ENCODE assay signal across 8 cellular contexts in genomic region chr14:32202468-32202865, GRCh38. TPM values are rescaled to one million over a fixed set of nuclear protein-coding genes. Genes with fewer than 3 reads are reported as not detected.
DNase-seq lines count a peak whose midpoint lies in the region; ATAC-seq, FAIRE-seq and TF ChIP-seq lines count a peak whose summit lies in the region.

No MANE protein-coding gene starts in this region.

- H3K27me3 Mint-ChIP-seq in H9 (ENCODE audit: low read depth), result peaks cover 10% of the 10 kb centered on the region
- H3K27me3 Mint-ChIP-seq in T-helper 1 cell treated with Interleukin-12 subunit alpha and Interleukin-12 subunit beta and Interleukin-4 antibody, amounts not matched to agents 30 μg/mL and 1 μg/mL, for 36 hours (ENCODE audit: low read depth), result peaks cover 10% of the 10 kb centered on the region

- TF ChIP-seq RAD21 in A549 (conservative IDR thresholded peaks at IDR 0.05 in 1 of 2, IDR thresholded peaks at IDR 0.05 in 1 of 2), result no peak

- DNase-seq in A549 (ENCODE audit: low read depth in 1 of 2, low spot score in 1 of 2) (peak in 1 of 2 experiments; percentile 52), H9 (no peak), fibroblast of the aortic adventitia (ENCODE audit: low read depth) (no peak), retinal pigment epithelial cell (ENCODE audit: low read depth) (no peak), NCI-H2171 treated with DMSO at 0.1 percent for 48 hours (lab: John Stamatoyannopoulos, UW) (no peak)

- H3K23me2 ChIP-seq in H9 (ENCODE audit: insufficient read length, low read depth, low read length, poor library complexity, severe bottlenecking), result peaks cover 15% of the 10 kb centered on the region

- peak overlapping the region; percentile 41 for H2AFZ ChIP-seq in H9 (ENCODE audit: low read length)

- TF ChIP-seq CTCF in A549 (IDR thresholded peaks at IDR 0.05) (no peak), H9 (conservative IDR thresholded peaks at IDR 0.05) (no peak), fibroblast of the aortic adventitia (IDR thresholded peaks at IDR 0.05; ENCODE audit: insufficient read depth, low read length) (no peak), retinal pigment epithelial cell (conservative IDR thresholded peaks at IDR 0.05; ENCODE audit: low read depth, low read length) (no peak)

- H2BK5ac ChIP-seq in H9 (ENCODE audit: insufficient read length, low read length), result no peak overlapping the region

- H3K18ac ChIP-seq in H9 (ENCODE audit: insufficient read length, low read depth, low read length), result no peak overlapping the region

- peak overlapping the region; percentile 76 to 97 for H3K4me3 Mint-ChIP-seq in H9
- H3K4me3 Mint-ChIP-seq in T-helper 1 cell treated with Interleukin-12 subunit alpha and Interleukin-12 subunit beta and Interleukin-4 antibody, amounts not matched to agents 30 μg/mL and 1 μg/mL, for 36 hours, result peak overlapping the region; percentile 88

- 35% methylated on average over 6 of the region's 6 CpGs for WGBS in A549 (ENCODE audit: missing lambda C conversion rate)
- no CpG with 5 or more reads among the region's 6 CpGs for WGBS in H9 (ENCODE audit: extremely low coverage, insufficient read length, low lambda C conversion rate)

- H3K4ac ChIP-seq in H9 (ENCODE audit: low read depth, low read length), result no peak overlapping the region

- peak overlapping the region; percentile 80 to 91 for H3K27ac ChIP-seq in A549
- H3K27ac ChIP-seq in H9 (ENCODE audit: insufficient read length, low read depth, low read length), result no peak overlapping the region

- no peaks in the 10 kb centered on the region for H3K36me3 Mint-ChIP-seq in H9 (ENCODE audit: insufficient read depth in 1 of 3, low read depth in 3 of 3)
- no peaks in the 10 kb centered on the region for H3K36me3 Mint-ChIP-seq in T-helper 1 cell treated with Interleukin-12 subunit alpha and Interleukin-12 subunit beta and Interleukin-4 antibody, amounts not matched to agents 30 μg/mL and 1 μg/mL, for 36 hours (ENCODE audit: low read depth)

- H3K4me3 ChIP-seq in A549 (peak overlapping the region; percentile 60), fibroblast of the aortic adventitia (ENCODE audit: low read depth, low read length) (peak overlapping the region; percentile 66), retinal pigment epithelial cell (ENCODE audit: low read length) (peak overlapping the region; percentile 86)

- no peak overlapping the region for H4K5ac ChIP-seq in H9 (ENCODE audit: insufficient read length, low read depth, low read length)

- H2BK12ac ChIP-seq in H9 (ENCODE audit: insufficient read length, low read depth, low read length), result no peak overlapping the region

- H2BK120ac ChIP-seq in H9 (ENCODE audit: low read depth, low read length, poor library complexity, severe bottlenecking), result no peak overlapping the region

- H2BK20ac ChIP-seq in H9 (ENCODE audit: low read depth, low read length, poor library complexity, severe bottlenecking), result no peak overlapping the region

- H3K4me1 ChIP-seq in A549 (peaks cover 11% of the 10 kb centered on the region; the same call in 1 of the 3 replicates), H9 (ENCODE audit: insufficient read depth, low read length) (no peaks in the 10 kb centered on the region)

- H3K27me3 ChIP-seq in H9 (ENCODE audit: insufficient read depth, low read length), result no peaks in the 10 kb centered on the region

- no peak overlapping the region for H3K14ac ChIP-seq in H9 (ENCODE audit: insufficient read depth, low read length)

- no peak overlapping the region for H3T11ph ChIP-seq in H9 (ENCODE audit: low read length)

- no peak overlapping the region for H3K23ac ChIP-seq in H9 (ENCODE audit: insufficient read length, low read depth, low read length)

- no peak for FAIRE-seq in A549 (lab: Jason Lieb, UNC)

- H3K9ac ChIP-seq in H9 (ENCODE audit: extremely low read depth, insufficient read length, low read length), result no peak overlapping the region

- no peaks in the 10 kb centered on the region; a peak in 1 of 5 replicates for H3K9me3 Mint-ChIP-seq in H9
- H3K9me3 Mint-ChIP-seq in T-helper 1 cell treated with Interleukin-12 subunit alpha and Interleukin-12 subunit beta and Interleukin-4 antibody, amounts not matched to agents 30 μg/mL and 1 μg/mL, for 36 hours, result no peaks in the 10 kb centered on the region

- no peak for TF ChIP-seq EP300 in A549 (IDR thresholded peaks at IDR 0.05)

- H3K56ac ChIP-seq in H9 (ENCODE audit: insufficient read length, low read depth, low read length), result no peak overlapping the region

- no peaks in the 10 kb centered on the region for H3K79me2 ChIP-seq in H9 (ENCODE audit: insufficient read depth, low read length)

- peaks cover 28 to 29% of the 10 kb centered on the region in 2 experiments for H3K4me1 Mint-ChIP-seq in H9
- peaks cover 36% of the 10 kb centered on the region for H3K4me1 Mint-ChIP-seq in T-helper 1 cell treated with Interleukin-12 subunit alpha and Interleukin-12 subunit beta and Interleukin-4 antibody, amounts not matched to agents 30 μg/mL and 1 μg/mL, for 36 hours (ENCODE audit: low read depth)

- TF ChIP-seq POLR2A in A549 (IDR thresholded peaks at IDR 0.05; ENCODE audit: low read length), result no peak

- no peak overlapping the region for H2AK5ac ChIP-seq in H9 (ENCODE audit: insufficient read length, low read length)

- H3K4me2 ChIP-seq in A549 (peak overlapping the region; percentile 81), H9 (ENCODE audit: insufficient read depth, insufficient read length, low read length) (peak overlapping the region; percentile 98)

- no peaks in the 10 kb centered on the region for H3K79me1 ChIP-seq in H9 (ENCODE audit: insufficient read depth, low read depth, low read length, poor library complexity, severe bottlenecking)

- H3K27ac Mint-ChIP-seq in H9, result no peak overlapping the region
- H3K27ac Mint-ChIP-seq in T-helper 1 cell treated with Interleukin-12 subunit alpha and Interleukin-12 subunit beta and Interleukin-4 antibody, amounts not matched to agents 30 μg/mL and 1 μg/mL, for 36 hours, result peak overlapping the region; percentile 98

- H4K91ac ChIP-seq in H9 (ENCODE audit: insufficient read length, low read depth, low read length), result no peak overlapping the region

- ATAC-seq in A549, result peak; percentile 3 to 11; a peak in 4 of 6 replicates
- no peak for ATAC-seq in HG02798 (IDR thresholded peaks at IDR 0.05; ENCODE audit: poor library complexity, unreplicated experiment)
- ATAC-seq in GM19351 (IDR thresholded peaks at IDR 0.05; ENCODE audit: unreplicated experiment), result no peak

- no peak overlapping the region for H4K8ac ChIP-seq in H9 (replicated peaks; ENCODE audit: insufficient read length, low read depth, low read length)

- CTCF ChIA-PET in A549 (lab: Yijun Ruan, JAX), result interaction anchor here (0.9 to 2.3 kb wide), 6 partner anchors 17 to 268 kb away, joined by 3 to 6 read pairs (median 4); no protein-coding TSS in a partner anchor

- POLR2A ChIA-PET in A549 (lab: Yijun Ruan, JAX), result interaction anchor here (1.2 to 2.3 kb wide), 2 partner anchors 125 to 251 kb away, joined by 4 to 35 read pairs; partner anchors contain the start of gene ARHGAP5

- no peaks in the 10 kb centered on the region for H3K9me3 ChIP-seq in A549
- H3K9me3 ChIP-seq in H9 (ENCODE audit: control insufficient read depth, low read depth, low read length), result no peaks in the 10 kb centered on the region

- no peak overlapping the region for H2BK15ac ChIP-seq in H9 (ENCODE audit: low read depth, low read length)

- no peaks in the 10 kb centered on the region for H4K20me1 ChIP-seq in H9 (ENCODE audit: control insufficient read depth, insufficient read depth, insufficient read length)

TF ChIP-seq in A549, 52 proteins besides CTCF, POLR2A, EP300 and RAD21:
- no peak for TF ChIP-seq FOSL2 (IDR thresholded peaks at IDR 0.05)
- no peak for TF ChIP-seq FOSL2 (CRISPR knock-in tag; IDR thresholded peaks at IDR 0.05)
- no peak for TF ChIP-seq BCL3 (IDR thresholded peaks at IDR 0.05)
- TF ChIP-seq RNF2 (IDR thresholded peaks at IDR 0.05; ENCODE audit: borderline replicate concordance, low read depth), result 0 out of 2 replicates have a peak, but pooled peaks have one; percentile 71
- no peak for TF ChIP-seq KDM5A (IDR thresholded peaks at IDR 0.05)

RNA-seq across cellular contexts. Expression of gene RNU6-8, which starts 0.6 kb away (rescaled TPM):
- not detected in 2 replicates for polyA plus RNA-seq in A549 (2011; rRNA removed)
- not detected in 2 replicates for polyA plus RNA-seq in A549 (2012; cell fraction: cytosol; rRNA removed)
- not detected in 2 replicates for polyA plus RNA-seq in A549 (2012; cell fraction: nucleus; rRNA removed)
- not detected in 3 replicates for polyA plus RNA-seq in A549 (2017; fragmentation: RNase III; extraction: RNeasy Plus Mini Kit Qiagen cat#74134 plus additional on column Dnase treatment)
- under 0.01 TPM in 1 of 2 replicates, not detected in the other for polyA minus RNA-seq in A549 (2011; rRNA and poly(A)+ RNA removed)
- total RNA-seq in H9 (2021), result not detected in 2 replicates
- total RNA-seq in fibroblast of the aortic adventitia (ENCODE audit: low replicate concordance), result not detected in 2 replicates

RNA-seq across cellular contexts. Expression of gene RNU6-7, which starts 0.6 kb away (rescaled TPM):
- polyA plus RNA-seq in A549 (2011; rRNA removed) (not detected in 2 replicates), A549 (2017; fragmentation: RNase III; extraction: RNeasy Plus Mini Kit Qiagen cat#74134 plus additional on column Dnase treatment) (not detected in 3 replicates)
- polyA plus RNA-seq in A549 (2012; cell fraction: cytosol; rRNA removed), result not detected in 2 replicates
- polyA plus RNA-seq in A549 (2012; cell fraction: nucleus; rRNA removed), result not detected in 2 replicates
- under 0.01 TPM in 1 of 2 replicates, not detected in the other for polyA minus RNA-seq in A549 (2011; rRNA and poly(A)+ RNA removed)
- total RNA-seq in H9 (2021) (not detected in 2 replicates), fibroblast of the aortic adventitia (ENCODE audit: low replicate concordance) (not detected in 2 replicates)

Comparison
In these comparisons a context has a peak if more than half of its experiments do, and no peak if none do; other contexts are left out.
1. ATAC-seq: peak in A549 (2 of 2); none in HG02798 (single experiment) and GM19351 (single experiment).
2. Peak in every context shown above with its lines, with median percentiles within 50 percentile points of each other: H3K4me3 ChIP-seq.